8 cellular contexts compared by ENCODE assay signal in the genomic region with DNA sequence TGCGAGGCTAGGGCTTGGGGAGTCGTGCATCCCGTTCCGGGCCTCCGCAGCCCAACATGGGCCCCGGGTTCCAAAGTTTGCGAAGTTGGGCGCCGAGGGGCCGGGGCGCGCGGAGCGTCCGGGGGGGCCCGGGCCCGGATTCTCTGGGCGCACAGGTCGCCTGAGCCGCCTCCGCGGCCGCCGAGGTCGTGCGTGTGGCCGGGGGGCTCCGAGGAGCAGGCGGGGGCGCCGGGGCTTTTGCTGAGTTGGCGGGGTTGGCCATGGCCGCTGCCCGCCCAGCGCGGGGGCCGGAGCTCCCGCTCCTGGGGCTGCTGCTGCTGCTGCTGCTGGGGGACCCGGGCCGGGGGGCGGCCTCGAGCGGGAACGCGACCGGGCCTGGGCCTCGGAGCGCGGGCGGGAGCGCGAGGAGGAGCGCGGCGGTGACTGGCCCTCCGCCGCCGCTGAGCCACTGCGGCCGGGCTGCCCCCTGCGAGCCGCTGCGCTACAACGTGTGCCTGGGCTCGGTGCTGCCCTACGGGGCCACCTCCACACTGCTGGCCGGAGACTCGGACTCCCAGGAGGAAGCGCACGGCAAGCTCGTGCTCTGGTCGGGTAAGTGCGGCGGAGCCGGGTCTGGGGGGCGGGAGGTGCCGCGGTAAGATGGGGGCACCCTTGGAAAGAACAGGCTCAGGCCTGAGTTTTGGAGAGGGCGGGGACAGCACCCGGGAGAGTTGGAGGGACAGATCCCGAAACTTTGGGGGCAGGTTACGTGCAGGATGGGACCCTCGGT. TPM values are rescaled to one million over a fixed set of nuclear protein-coding genes. Genes with fewer than 3 reads are reported as not detected.
DNase-seq lines count a peak whose midpoint lies in the region; ATAC-seq and TF ChIP-seq lines count a peak whose summit lies in the region.

No MANE protein-coding gene starts in this region.

- H3K9me3 Mint-ChIP-seq in activated CD4-positive, alpha-beta T cell treated with anti-CD3 and anti-CD28 coated beads for 36 hours (ENCODE audit: low read depth) = no peaks in the 10 kb centered on the region
- H3K9me3 Mint-ChIP-seq in T-cell (no peaks in the 10 kb centered on the region), glutamatergic neuron (ENCODE audit: unreplicated experiment) (peaks cover 2% of the 10 kb centered on the region)

- no peaks in the 10 kb centered on the region for H3K36me3 Mint-ChIP-seq in activated CD4-positive, alpha-beta T cell treated with anti-CD3 and anti-CD28 coated beads for 36 hours (ENCODE audit: low read depth)
- no peaks in the 10 kb centered on the region for H3K36me3 Mint-ChIP-seq in T-cell
- peaks cover 5% of the 10 kb centered on the region for H3K36me3 Mint-ChIP-seq in glutamatergic neuron (ENCODE audit: unreplicated experiment)

- peaks cover 42% of the 10 kb centered on the region for H3K27me3 Mint-ChIP-seq in activated CD4-positive, alpha-beta T cell treated with anti-CD3 and anti-CD28 coated beads for 36 hours
- H3K27me3 Mint-ChIP-seq in T-cell (peaks cover 53 to 59% of the 10 kb centered on the region in 2 donors), glutamatergic neuron (ENCODE audit: unreplicated experiment) (peaks cover 12% of the 10 kb centered on the region)

- no peaks in the 10 kb centered on the region for H3K4me1 ChIP-seq in prostate gland (replicated peaks)

- intact Hi-C loops in activated CD4-positive, alpha-beta T cell treated with anti-CD3 and anti-CD28 coated beads for 36 hours (cut with DNase I, micrococcal nuclease) = no loop called here
- intact Hi-C loops in prostate gland (cut with DNase I) = no loop called here

- peak overlapping the region; percentile 63 to 74 for H3K4me3 ChIP-seq in prostate gland

- peak; percentile 47 for ATAC-seq in activated CD4-positive, alpha-beta T cell treated with anti-CD3 and anti-CD28 coated beads for 36 hours
- peak; percentile 31 to 52 (median 37) for ATAC-seq in T-cell (replicated peaks in 1 of 4)
- ATAC-seq in HG03097 (IDR thresholded peaks at IDR 0.05; ENCODE audit: low FRiP score, unreplicated experiment) = no peak
- no peak for ATAC-seq in HG02973 (IDR thresholded peaks at IDR 0.05; ENCODE audit: unreplicated experiment)

- H3K27ac ChIP-seq in prostate gland = peak overlapping the region; percentile 68 to 72

- no peaks in the 10 kb centered on the region for H3K27me3 ChIP-seq in prostate gland (replicated peaks; ENCODE audit: insufficient read depth)

- TF ChIP-seq CTCF in glutamatergic neuron (IDR thresholded peaks at IDR 0.05; ENCODE audit: partially characterized antibody, unreplicated experiment) (no peak), prostate gland (IDR thresholded peaks at IDR 0.05) (no peak)

- H3K36me3 ChIP-seq in prostate gland = no peaks in the 10 kb centered on the region

- peaks cover 7% of the 10 kb centered on the region for H3K4me1 Mint-ChIP-seq in activated CD4-positive, alpha-beta T cell treated with anti-CD3 and anti-CD28 coated beads for 36 hours
- peaks cover 4 to 14% (median 14%) of the 10 kb centered on the region in 3 donors for H3K4me1 Mint-ChIP-seq in T-cell
- peaks cover 15% of the 10 kb centered on the region for H3K4me1 Mint-ChIP-seq in glutamatergic neuron (ENCODE audit: low read depth, unreplicated experiment)

- WGBS in prostate gland = under 1% methylated on average over 37 of the region's 83 CpGs

- H3K4me3 Mint-ChIP-seq in activated CD4-positive, alpha-beta T cell treated with anti-CD3 and anti-CD28 coated beads for 36 hours = peak overlapping the region; percentile 56
- H3K4me3 Mint-ChIP-seq in T-cell = peak overlapping the region; percentile 59 to 69 (median 62)
- peak overlapping the region; percentile 89 for H3K4me3 Mint-ChIP-seq in glutamatergic neuron (ENCODE audit: unreplicated experiment)

- no peaks in the 10 kb centered on the region for H3K9me3 ChIP-seq in prostate gland

- POLR2A ChIA-PET in activated CD4-positive, alpha-beta T cell treated with anti-CD3 and anti-CD28 coated beads for 36 hours (lab: Charles Lee) = interaction anchor here (0.6 kb wide), 1 partner anchor 384 kb away, joined by 10 read pairs; no protein-coding TSS in a partner anchor
- POLR2A ChIA-PET in T-cell (lab: Charles Lee) = no interaction called here

- DNase-seq in activated CD4-positive, alpha-beta T cell treated with anti-CD3 and anti-CD28 coated beads for 36 hours = no peak
- DNase-seq in activated CD4-positive, alpha-beta T cell treated with anti-CD3 and anti-CD28 coated beads, Interleukin-2, amount 50 U/mL, for 4 hours = no peak
- DNase-seq in T-cell (no peak), glutamatergic neuron (peak; percentile 38), prostate gland (ENCODE audit: low spot score) (no peak), activated gamma-delta T cell (lab: John Stamatoyannopoulos, UW) (no peak)

- H3K27ac Mint-ChIP-seq in activated CD4-positive, alpha-beta T cell treated with anti-CD3 and anti-CD28 coated beads for 36 hours = no peak overlapping the region
- H3K27ac Mint-ChIP-seq in T-cell (no peak overlapping the region), glutamatergic neuron (ENCODE audit: unreplicated experiment) (peak overlapping the region; percentile 6)

- no peak for TF ChIP-seq POLR2A in prostate gland (IDR thresholded peaks at IDR 0.05)

- CTCF ChIA-PET in activated CD4-positive, alpha-beta T cell treated with anti-CD3 and anti-CD28 coated beads for 36 hours (lab: Charles Lee) = interaction anchor here (0.6 to 1.8 kb wide), 2 partner anchors 20 to 25 kb away, joined by 3 to 7 read pairs; no protein-coding TSS in a partner anchor
- CTCF ChIA-PET in T-cell (lab: Charles Lee) = no interaction called here

RNA-seq across cellular contexts. Expression of gene SMO, which starts 0.6 kb away (rescaled TPM):
- under 1 TPM; 0.28 to 0.71 TPM for total RNA-seq in activated CD4-positive, alpha-beta T cell treated with anti-CD3 and anti-CD28 coated beads for 36 hours
- total RNA-seq in T-cell (1 to 10 TPM in 1 of 5 donors, under 1 TPM in 4; 0.22 to 1.7 (median 0.35) TPM), glutamatergic neuron (ENCODE audit: unreplicated experiment) (5.9 TPM), prostate gland (10 to 100 TPM; 23.2 to 32.9 TPM)

RNA-seq across cellular contexts. Expression of gene AHCYL2, which starts 35.8 kb away (rescaled TPM):
- total RNA-seq in activated CD4-positive, alpha-beta T cell treated with anti-CD3 and anti-CD28 coated beads for 36 hours = 10 to 100 TPM; 14.1 to 14.9 TPM
- total RNA-seq in T-cell (10 to 100 TPM; 13.1 to 17.6 (median 15.9) TPM), glutamatergic neuron (ENCODE audit: unreplicated experiment) (16.8 TPM), prostate gland (10 to 100 TPM; 15.2 to 38.3 TPM)

RNA-seq across cellular contexts. Expression of gene TSPAN33, which starts 44.6 kb away (rescaled TPM):
- total RNA-seq in activated CD4-positive, alpha-beta T cell treated with anti-CD3 and anti-CD28 coated beads for 36 hours = 1 to 10 TPM; 6.5 to 7.5 TPM
- total RNA-seq in T-cell = 1 to 10 TPM; 5.6 to 7.1 (median 5.9) TPM
- 6.6 TPM for total RNA-seq in glutamatergic neuron (ENCODE audit: unreplicated experiment)
- 10 to 100 TPM in 1 of 2 donors, 1 to 10 TPM in 1; 8.4 to 47.7 TPM for total RNA-seq in prostate gland

Comparison
In these comparisons a context has a peak if more than half of its experiments do, and no peak if none do; other contexts are left out.
1. ATAC-seq: peak in activated CD4-positive, alpha-beta T cell treated with anti-CD3 and anti-CD28 coated beads for 36 hours (single experiment) and T-cell (4 of 4); none in HG03097 (single experiment) and HG02973 (single experiment).
2. Peak in every context shown above with its lines, with median percentiles within 50 percentile points of each other: H3K4me3 Mint-ChIP-seq.